Comparison of ENCODE assay signal across 20 cellular contexts in the genomic region with DNA sequence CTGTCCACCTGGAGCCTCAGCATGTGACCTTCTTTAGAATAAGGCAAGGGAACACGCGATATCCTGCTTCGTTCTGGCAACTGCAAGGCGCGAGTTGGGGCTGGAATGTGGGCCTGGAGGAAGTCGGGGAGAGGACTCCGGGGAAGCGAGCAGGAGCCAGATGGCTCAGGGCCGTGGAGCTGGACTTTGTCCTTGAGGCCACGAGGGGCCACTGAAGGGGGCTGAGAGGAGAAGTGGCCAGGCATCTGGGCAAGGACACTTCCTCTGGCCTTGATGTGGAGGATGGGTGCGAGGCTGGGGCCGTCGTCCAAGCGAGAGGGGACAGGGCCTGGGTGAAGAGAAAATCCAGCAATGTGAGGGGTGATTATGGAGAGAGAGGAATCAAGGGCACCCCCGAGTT. TPM values are rescaled to one million over a fixed set of nuclear protein-coding genes. Genes with fewer than 3 reads are reported as not detected.
"Had no signal": no experiment of that assay in that cellular context is flagged by ENCODE, and none has a peak within 500 bp of the region (broad histone marks: within the 10 kb centered on the region; RNA-seq: fewer than 3 reads in every experiment).

No MANE protein-coding gene starts in this region.

- H3K4me3 ChIP-seq: upper lobe of left lung had no signal

- H3K36me3 ChIP-seq: upper lobe of left lung had no signal

- DNase-seq: activated B cell treated with CpG ODN at 0.5 μM for 24 hours; activated CD4-positive, alpha-beta memory T cell treated with anti-CD3 and anti-CD28 coated beads for 36 hours; activated CD4-positive, alpha-beta T cell treated with anti-CD3 and anti-CD28 coated beads for 36 hours; activated effector memory CD4-positive, alpha-beta T cell treated with Interleukin-2 at 50 U/mL for 16 hours; activated naive CD4-positive, alpha-beta T cell treated with anti-CD3 and anti-CD28 coated beads for 36 hours; activated naive CD8-positive, alpha-beta T cell treated with anti-CD3 and anti-CD28 coated beads, Interleukin-2, amount 50 U/mL, for 24 hours; activated T-cell treated with anti-CD3 and anti-CD28 coated beads, Interleukin-2, amount 50 U/mL, for 72 hours; effector CD4-positive, alpha-beta T cell; erythroblast; foreskin fibroblast; glutamatergic neuron; hippocampal formation; mesenchymal stem cell; naive B cell; stimulated activated CD4-positive, alpha-beta T cell treated with anti-CD3 and anti-CD28 coated beads, Interleukin-4, amount 100 ng/mL, for 24 hours; stimulated activated naive CD8-positive, alpha-beta T cell treated with anti-CD3 and anti-CD28 coated beads, Interleukin-15, Interleukin-2, amounts not matched to agents 100 U/mL and 50 U/mL, for 24 hours; T-helper 1 cell; upper lobe of left lung had no signal

- H3K27ac Mint-ChIP-seq: activated B cell treated with CpG ODN at 0.5 μM for 24 hours; activated CD4-positive, alpha-beta memory T cell treated with anti-CD3 and anti-CD28 coated beads for 36 hours; activated CD4-positive, alpha-beta T cell treated with anti-CD3 and anti-CD28 coated beads for 36 hours; activated naive CD4-positive, alpha-beta T cell treated with anti-CD3 and anti-CD28 coated beads for 36 hours; activated naive CD8-positive, alpha-beta T cell treated with anti-CD3 and anti-CD28 coated beads, Interleukin-2, amount 50 U/mL, for 24 hours; activated T-cell treated with anti-CD3 and anti-CD28 coated beads, Interleukin-2, amount 50 U/mL, for 72 hours; dendritic cell treated with granulocyte-macrophage colony-stimulating factor and Interleukin-4, amounts not matched to agents 40 ng/mL and 50 ng/mL, for 4 days had no signal

- H3K9me3 Mint-ChIP-seq: activated naive CD4-positive, alpha-beta T cell treated with anti-CD3 and anti-CD28 coated beads for 36 hours; activated naive CD8-positive, alpha-beta T cell treated with anti-CD3 and anti-CD28 coated beads, Interleukin-2, amount 50 U/mL, for 24 hours; dendritic cell treated with granulocyte-macrophage colony-stimulating factor and Interleukin-4, amounts not matched to agents 40 ng/mL and 50 ng/mL, for 4 days had no signal

- H3K27me3 Mint-ChIP-seq: activated CD4-positive, alpha-beta memory T cell treated with anti-CD3 and anti-CD28 coated beads for 36 hours; activated naive CD8-positive, alpha-beta T cell treated with anti-CD3 and anti-CD28 coated beads, Interleukin-2, amount 50 U/mL, for 24 hours had no signal

- H3K4me1 ChIP-seq: upper lobe of left lung had no signal

- H3K4me1 Mint-ChIP-seq: activated B cell treated with CpG ODN at 0.5 μM for 24 hours; activated CD4-positive, alpha-beta T cell treated with anti-CD3 and anti-CD28 coated beads for 36 hours; activated naive CD8-positive, alpha-beta T cell treated with anti-CD3 and anti-CD28 coated beads, Interleukin-2, amount 50 U/mL, for 24 hours had no signal

- H3K4me3 Mint-ChIP-seq: activated B cell treated with CpG ODN at 0.5 μM for 24 hours; activated CD4-positive, alpha-beta memory T cell treated with anti-CD3 and anti-CD28 coated beads for 36 hours; activated CD4-positive, alpha-beta T cell treated with anti-CD3 and anti-CD28 coated beads for 36 hours; activated naive CD4-positive, alpha-beta T cell treated with anti-CD3 and anti-CD28 coated beads for 36 hours; activated naive CD8-positive, alpha-beta T cell treated with anti-CD3 and anti-CD28 coated beads, Interleukin-2, amount 50 U/mL, for 24 hours; activated T-cell treated with anti-CD3 and anti-CD28 coated beads, Interleukin-2, amount 50 U/mL, for 72 hours; dendritic cell treated with granulocyte-macrophage colony-stimulating factor and Interleukin-4, amounts not matched to agents 40 ng/mL and 50 ng/mL, for 4 days; naive B cell had no signal

- ATAC-seq: activated CD4-positive, alpha-beta T cell treated with anti-CD3 and anti-CD28 coated beads for 36 hours; activated naive CD8-positive, alpha-beta T cell treated with anti-CD3 and anti-CD28 coated beads, Interleukin-2, amount 50 U/mL, for 24 hours; activated T-cell treated with anti-CD3 and anti-CD28 coated beads, Interleukin-2, amount 50 U/mL, for 72 hours; stimulated activated naive CD8-positive, alpha-beta T cell treated with anti-CD3 and anti-CD28 coated beads, Interleukin-15, Interleukin-2, amounts not matched to agents 100 U/mL and 50 U/mL, for 24 hours had no signal

- H3K27ac ChIP-seq: upper lobe of left lung had no signal

- H3K36me3 Mint-ChIP-seq: activated CD4-positive, alpha-beta memory T cell treated with anti-CD3 and anti-CD28 coated beads for 36 hours had no signal

RNA-seq across cellular contexts. Expression of a gene that starts 12.2 kb away (rescaled TPM):
- total RNA-seq: activated B cell treated with CpG ODN at 0.5 μM for 24 hours; activated T-cell treated with anti-CD3 and anti-CD28 coated beads, Interleukin-2, amount 50 U/mL, for 72 hours; fibroblast of lung had no signal

RNA-seq across cellular contexts. Expression of a gene that starts 38.8 kb away (rescaled TPM):
- total RNA-seq: activated B cell treated with CpG ODN at 0.5 μM for 24 hours had no signal
